30 cellular contexts compared by ENCODE assay signal in the genomic region with DNA sequence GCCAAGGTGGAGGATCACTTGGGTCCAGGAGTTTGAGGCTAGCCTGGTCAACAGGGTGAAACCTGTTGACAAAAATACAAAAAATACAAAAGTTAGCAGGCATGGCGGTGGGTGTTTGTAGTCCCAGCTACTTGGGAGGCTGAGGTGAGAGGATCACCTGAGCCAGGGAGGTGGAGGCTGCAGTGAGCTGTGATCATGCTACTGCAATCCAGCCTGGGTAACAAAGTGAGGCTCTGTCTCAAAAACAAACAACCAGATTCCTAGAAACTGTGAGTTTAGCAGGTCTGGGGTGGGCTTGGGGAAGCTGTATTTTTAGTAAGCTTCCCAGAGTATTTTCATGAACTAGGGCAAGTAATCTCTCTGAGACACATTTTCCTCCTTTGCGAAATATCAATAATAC. TPM values are rescaled to one million over a fixed set of nuclear protein-coding genes. Genes with fewer than 3 reads are reported as not detected.
"Had no signal": no experiment of that assay in that cellular context is flagged by ENCODE, and none has a peak within 500 bp of the region (broad histone marks: within the 10 kb centered on the region; RNA-seq: fewer than 3 reads in every experiment).

No MANE protein-coding gene starts in this region.

- H3K4me3 Mint-ChIP-seq: activated B cell treated with CpG ODN at 0.5 μM for 24 hours; activated CD4-positive, alpha-beta T cell treated with anti-CD3 and anti-CD28 coated beads for 36 hours; activated CD8-positive, alpha-beta memory T cell treated with anti-CD3 and anti-CD28 coated beads, Interleukin-2, amount 10 ng/mL, durations not matched to agents 7 days and 5 days; activated CD8-positive, alpha-beta T cell treated with anti-CD3 and anti-CD28 coated beads, Interleukin-2, amount 10 ng/mL, durations not matched to agents 7 days and 5 days; activated naive CD8-positive, alpha-beta T cell; brain; dendritic cell treated with granulocyte-macrophage colony-stimulating factor and Interleukin-4, amounts not matched to agents 40 ng/mL and 50 ng/mL, for 4 days; endodermal cell; memory B cell; naive thymus-derived CD8-positive, alpha-beta T cell; neural crest cell; stimulated activated naive B cell treated with anti-CD40 and anti-IgM and Interleukin-4, amounts not matched to agents 10 μg/mL and 1 μg/mL and 100 μg/mL, for 72 hours; T-cell; T-helper 2 cell treated with Interferon-gamma antibody and Interleukin-4, amounts not matched to agents 5 μg/mL and 100 μg/mL, for 36 hours had no signal

- H3K36me3 ChIP-seq: esophagus muscularis mucosa, right atrium auricular region, tibial nerve had no signal

- H3K27ac ChIP-seq: esophagus muscularis mucosa, right atrium auricular region, tibial nerve had no signal

- H3K9me3 Mint-ChIP-seq: activated B cell treated with CpG ODN at 0.5 μM for 24 hours; activated T-helper 2 cell treated with anti-CD3 and anti-CD28 coated beads, Interferon-gamma antibody, Interleukin-2, Interleukin-4, amounts not matched to agents 10 μg/mL and 5 μg/mL and 100 μg/mL, durations not matched to agents 14 hours and 24 hours and 36 hours; brain; dendritic cell treated with granulocyte-macrophage colony-stimulating factor and Interleukin-4, amounts not matched to agents 40 ng/mL and 50 ng/mL, for 4 days; endodermal cell; memory B cell; naive thymus-derived CD8-positive, alpha-beta T cell; neural crest cell; stimulated activated naive B cell treated with anti-CD40 and anti-IgM and Interleukin-4, amounts not matched to agents 10 μg/mL and 1 μg/mL and 100 μg/mL, for 72 hours; T-cell; T-helper 2 cell treated with Interferon-gamma antibody and Interleukin-4, amounts not matched to agents 5 μg/mL and 100 μg/mL, for 36 hours had no signal

- H3K27ac Mint-ChIP-seq: activated B cell treated with CpG ODN at 0.5 μM for 24 hours; activated CD4-positive, alpha-beta T cell treated with anti-CD3 and anti-CD28 coated beads for 36 hours; activated CD8-positive, alpha-beta memory T cell treated with anti-CD3 and anti-CD28 coated beads, Interleukin-2, amount 10 ng/mL, durations not matched to agents 7 days and 5 days; activated CD8-positive, alpha-beta T cell treated with anti-CD3 and anti-CD28 coated beads, Interleukin-2, amount 10 ng/mL, durations not matched to agents 7 days and 5 days; activated naive CD8-positive, alpha-beta T cell; activated T-helper 2 cell treated with anti-CD3 and anti-CD28 coated beads, Interferon-gamma antibody, Interleukin-2, Interleukin-4, amounts not matched to agents 10 μg/mL and 5 μg/mL and 100 μg/mL, durations not matched to agents 14 hours and 24 hours and 36 hours; dendritic cell treated with granulocyte-macrophage colony-stimulating factor and Interleukin-4, amounts not matched to agents 40 ng/mL and 50 ng/mL, for 4 days; endodermal cell; memory B cell; stimulated activated naive B cell treated with anti-CD40 and anti-IgM and Interleukin-4, amounts not matched to agents 10 μg/mL and 1 μg/mL and 100 μg/mL, for 72 hours; T-cell; T-helper 2 cell treated with Interferon-gamma antibody and Interleukin-4, amounts not matched to agents 5 μg/mL and 100 μg/mL, for 36 hours had no signal

- H3K27me3 ChIP-seq: esophagus muscularis mucosa had no signal

- DNase-seq: activated B cell treated with CpG ODN at 0.5 μM for 24 hours; activated CD4-positive, alpha-beta T cell treated with anti-CD3 and anti-CD28 coated beads for 36 hours; activated CD8-positive, alpha-beta memory T cell treated with anti-CD3 and anti-CD28 coated beads, Interleukin-2, amount 10 ng/mL, durations not matched to agents 7 days and 5 days; activated CD8-positive, alpha-beta T cell treated with anti-CD3 and anti-CD28 coated beads, Interleukin-2, amount 10 ng/mL, durations not matched to agents 7 days and 5 days; activated T-cell treated with anti-CD3 and anti-CD28 coated beads, Interleukin-2, amount 50 U/mL, for 48 hours; anterior cingulate cortex; caudate nucleus; glutamatergic neuron; midbrain; naive thymus-derived CD8-positive, alpha-beta T cell; nucleus accumbens; stimulated activated CD4-positive, alpha-beta T cell treated with anti-CD3 and anti-CD28 coated beads, Interleukin-15, amount 100 ng/mL, for 24 hours; stimulated activated CD4-positive, alpha-beta T cell treated with anti-CD3 and anti-CD28 coated beads, Interleukin-2, amount 100 ng/mL, for 24 hours; stimulated activated naive B cell treated with anti-CD40 and anti-IgM and Interleukin-4, amounts not matched to agents 10 μg/mL and 1 μg/mL and 100 μg/mL, for 72 hours; T-cell had no signal

- H3K9me3 ChIP-seq: esophagus muscularis mucosa, right atrium auricular region, tibial nerve had no signal

- H3K4me1 Mint-ChIP-seq: neural crest cell had no signal

- H3K36me3 Mint-ChIP-seq: activated CD8-positive, alpha-beta memory T cell treated with anti-CD3 and anti-CD28 coated beads, Interleukin-2, amount 10 ng/mL, durations not matched to agents 7 days and 5 days; activated naive CD8-positive, alpha-beta T cell; brain; memory B cell; naive thymus-derived CD8-positive, alpha-beta T cell; stimulated activated naive B cell treated with anti-CD40 and anti-IgM and Interleukin-4, amounts not matched to agents 10 μg/mL and 1 μg/mL and 100 μg/mL, for 72 hours; T-cell had no signal

- ATAC-seq: activated CD8-positive, alpha-beta memory T cell treated with anti-CD3 and anti-CD28 coated beads, Interleukin-2, amount 10 ng/mL, durations not matched to agents 7 days and 5 days; activated CD8-positive, alpha-beta T cell treated with anti-CD3 and anti-CD28 coated beads, Interleukin-2, amount 10 ng/mL, durations not matched to agents 7 days and 5 days; naive thymus-derived CD8-positive, alpha-beta T cell; stimulated activated naive B cell treated with anti-CD40 and anti-IgM and Interleukin-4, amounts not matched to agents 10 μg/mL and 1 μg/mL and 100 μg/mL, for 72 hours; T-cell had no signal

- H3K4me3 ChIP-seq: esophagus muscularis mucosa, right atrium auricular region, tibial nerve had no signal

RNA-seq across cellular contexts. Expression of a gene that starts 5.2 kb away (rescaled TPM):
- total RNA-seq: activated B cell treated with CpG ODN at 0.5 μM for 24 hours; activated CD4-positive, alpha-beta T cell treated with anti-CD3 and anti-CD28 coated beads for 36 hours; activated CD8-positive, alpha-beta memory T cell treated with anti-CD3 and anti-CD28 coated beads, Interleukin-2, amount 10 ng/mL, durations not matched to agents 7 days and 5 days; activated CD8-positive, alpha-beta T cell treated with anti-CD3 and anti-CD28 coated beads, Interleukin-2, amount 10 ng/mL, durations not matched to agents 7 days and 5 days; activated T-helper 2 cell treated with anti-CD3 and anti-CD28 coated beads, Interferon-gamma antibody, Interleukin-2, Interleukin-4, amounts not matched to agents 10 μg/mL and 5 μg/mL and 100 μg/mL, durations not matched to agents 14 hours and 24 hours and 36 hours; frontal cortex; naive thymus-derived CD8-positive, alpha-beta T cell; neural crest cell; T-cell had no signal

RNA-seq across cellular contexts. Expression of a gene that starts 25.8 kb away (rescaled TPM):
- total RNA-seq: activated CD4-positive, alpha-beta T cell treated with anti-CD3 and anti-CD28 coated beads for 36 hours; activated CD8-positive, alpha-beta T cell treated with anti-CD3 and anti-CD28 coated beads, Interleukin-2, amount 10 ng/mL, durations not matched to agents 7 days and 5 days; activated T-helper 2 cell treated with anti-CD3 and anti-CD28 coated beads, Interferon-gamma antibody, Interleukin-2, Interleukin-4, amounts not matched to agents 10 μg/mL and 5 μg/mL and 100 μg/mL, durations not matched to agents 14 hours and 24 hours and 36 hours; endodermal cell; frontal cortex; naive thymus-derived CD8-positive, alpha-beta T cell; neural crest cell; pulmonary artery endothelial cell; temporal lobe; tibial nerve; urinary bladder had no signal
